23 cellular contexts compared by ENCODE assay signal in the genomic region with DNA sequence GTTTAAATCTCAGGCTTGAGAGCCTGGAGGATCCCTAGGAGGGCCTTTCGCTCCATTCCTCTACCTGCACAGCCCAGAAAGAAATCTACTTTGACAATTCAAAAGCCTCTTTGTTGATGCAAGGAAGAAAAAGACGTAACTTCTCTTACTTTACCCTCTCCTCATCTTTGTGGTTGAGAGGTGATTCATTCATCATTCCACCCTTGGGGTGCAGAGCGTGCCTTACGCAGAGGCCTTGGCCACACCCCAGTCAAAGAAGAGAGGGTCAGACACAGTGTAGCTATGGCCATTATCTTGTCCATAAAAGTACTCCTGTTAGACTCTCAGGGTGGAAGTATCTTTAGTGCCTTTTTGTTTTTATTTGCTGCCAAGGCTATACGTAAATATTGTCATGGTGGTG.
DNase-seq lines count a peak whose midpoint lies in the region; ATAC-seq, FAIRE-seq and TF ChIP-seq lines count a peak whose summit lies in the region.
"Had no signal": no experiment of that assay in that cellular context is flagged by ENCODE, and none has a peak within 500 bp of the region (broad histone marks: within the 10 kb centered on the region; RNA-seq: fewer than 3 reads in every experiment).

No MANE protein-coding gene starts in this region.

- FAIRE-seq in bronchial epithelial cell (lab: Jason Lieb, UNC) = no peak
- FAIRE-seq: A204.1, HTR-8/SVneo had no signal

- H3K27me3 ChIP-seq in bronchial epithelial cell (ENCODE audit: control insufficient read depth, insufficient read depth, low read length) (no peaks in the 10 kb centered on the region), foreskin keratinocyte (no peaks in the 10 kb centered on the region), tibial nerve (no peaks in the 10 kb centered on the region)
- H3K27me3 ChIP-seq: BE2C had no signal

- ATAC-seq in foreskin keratinocyte = peak; percentile 82

- H3K4me3 ChIP-seq in bronchial epithelial cell (ENCODE audit: low read depth, low read length) = no peak overlapping the region
- no peak overlapping the region for H3K4me3 ChIP-seq in tibial nerve

- TF ChIP-seq CTCF in bronchial epithelial cell (IDR thresholded peaks at IDR 0.05; ENCODE audit: insufficient read depth, low read length, severe bottlenecking) (no peak), foreskin keratinocyte (conservative IDR thresholded peaks at IDR 0.05) (no peak), tibial nerve (IDR thresholded peaks at IDR 0.05) (no peak)

- H3K4me1 ChIP-seq in foreskin keratinocyte (no peaks in the 10 kb centered on the region), tibial nerve (no peaks in the 10 kb centered on the region)
- H3K4me1 ChIP-seq: BE2C had no signal

- H3K9me3 ChIP-seq in tibial nerve = no peaks in the 10 kb centered on the region
- H3K9me3 ChIP-seq: BE2C had no signal

- TF ChIP-seq POLR2A in tibial nerve (IDR thresholded peaks at IDR 0.05) = no peak

- H3K27ac ChIP-seq in foreskin keratinocyte (no peak overlapping the region), tibial nerve (no peak overlapping the region)

- no peak for TF ChIP-seq EP300 in tibial nerve (IDR thresholded peaks at IDR 0.05)

- peak; percentile 6 for DNase-seq in EL
- peak; percentile 40 for DNase-seq in M059J (ENCODE audit: low read depth)
- peak; percentile 5 for DNase-seq in bronchial epithelial cell (ENCODE audit: low read depth)
- peak; percentile 18 to 66 for DNase-seq in foreskin keratinocyte
- no peak for DNase-seq in putamen (ENCODE audit: low spot score)
- DNase-seq in tibial nerve (ENCODE audit: low spot score in 2 of 2) = no peak
- no peak for DNase-seq in activated T-cell treated with anti-CD3 and anti-CD28 coated beads for 4 hours
- no peak for DNase-seq in SKM-1 (lab: John Stamatoyannopoulos, UW; ENCODE audit: unreplicated experiment)
- DNase-seq: ACHN; BE2C; C1 segment of cervical spinal cord; CD4-positive, CD25-positive, alpha-beta regulatory T cell; CD8-positive, alpha-beta memory T cell; COR-L47; DMS 273 treated with DMSO at 0.1 percent for 48 hours; DMS53; DND-41; GDM1; GOT3; H7; IMR-90 had no signal

- no peaks in the 10 kb centered on the region for H3K36me3 ChIP-seq in bronchial epithelial cell (ENCODE audit: control insufficient read depth, insufficient read depth, low read length)
- no peaks in the 10 kb centered on the region for H3K36me3 ChIP-seq in tibial nerve
- H3K36me3 ChIP-seq: BE2C had no signal

- 79 to 93% methylated on average over 5 of the region's 5 CpGs for WGBS in tibial nerve, 2 donors

Comparison
In these comparisons a context has a peak if more than half of its experiments do, and no peak if none do; other contexts are left out.
1. DNase-seq: peak in EL (single experiment), M059J (single experiment), bronchial epithelial cell (single experiment) and foreskin keratinocyte (2 of 2); none in putamen (single experiment), tibial nerve (0 of 2), activated T-cell treated with anti-CD3 and anti-CD28 coated beads for 4 hours (single experiment) and SKM-1 (single experiment).